ENCODE assay signal across 30 cellular contexts in genomic region chr15:55348281-55348778, GRCh38. TPM values are rescaled to one million over a fixed set of nuclear protein-coding genes. Genes with fewer than 3 reads are reported as not detected.
"Had no signal": no experiment of that assay in that cellular context is flagged by ENCODE, and none has a peak within 500 bp of the region (broad histone marks: within the 10 kb centered on the region; RNA-seq: fewer than 3 reads in every experiment).

No MANE protein-coding gene starts in this region.

- H3K4me3 Mint-ChIP-seq: activated CD4-positive, alpha-beta memory T cell treated with anti-CD3 and anti-CD28 coated beads, Interleukin-2, amount 10 ng/mL, durations not matched to agents 7 days and 5 days; activated CD4-positive, alpha-beta T cell treated with anti-CD3 and anti-CD28 coated beads, Interleukin-2, amount 10 ng/mL, durations not matched to agents 24 days and 14 days; activated naive CD4-positive, alpha-beta T cell treated with anti-CD3 and anti-CD28 coated beads, Interleukin-2, amount 50 U/mL, for 24 hours; activated naive CD8-positive, alpha-beta T cell treated with anti-CD3 and anti-CD28 coated beads, Interleukin-2, amount 50 U/mL, for 24 hours; activated T-cell treated with anti-CD3 and anti-CD28 coated beads, Interleukin-2, amount 50 U/mL, for 24 hours; central memory CD8-positive, alpha-beta T cell; dendritic cell treated with granulocyte-macrophage colony-stimulating factor and Interleukin-4, amounts not matched to agents 40 ng/mL and 50 ng/mL, for 4 days; memory B cell; natural killer cell had no signal

- H3K4me1 ChIP-seq: breast epithelium, esophagus muscularis mucosa had no signal

- H3K27me3 ChIP-seq: breast epithelium, esophagus muscularis mucosa, foreskin keratinocyte, heart left ventricle, suprapubic skin, tibial artery, upper lobe of right lung had no signal

- DNase-seq: activated CD4-positive, alpha-beta memory T cell treated with anti-CD3 and anti-CD28 coated beads, Interleukin-2, amount 10 ng/mL, durations not matched to agents 7 days and 5 days; activated CD4-positive, alpha-beta T cell treated with anti-CD3 and anti-CD28 coated beads, Interleukin-2, amount 10 ng/mL, durations not matched to agents 24 days and 14 days; activated CD8-positive, alpha-beta memory T cell treated with anti-CD3 and anti-CD28 coated beads, Interleukin-2, amount 50 U/mL, for 48 hours; activated gamma-delta T cell; activated naive CD8-positive, alpha-beta T cell treated with anti-CD3 and anti-CD28 coated beads, Interleukin-2, amount 50 U/mL, for 24 hours; activated T-cell treated with anti-CD3 and anti-CD28 coated beads, Interleukin-2, amount 50 U/mL, for 24 hours; amygdala; foreskin keratinocyte; heart left ventricle; hypothalamus; kidney; left colon; natural killer cell; posterior cingulate gyrus; right cardiac atrium; stimulated activated CD4-positive, alpha-beta T cell treated with anti-CD3 and anti-CD28 coated beads, Interleukin-15, amount 100 ng/mL, for 24 hours; stimulated activated CD4-positive, alpha-beta T cell treated with anti-CD3 and anti-CD28 coated beads, Interleukin-2, amount 100 ng/mL, for 24 hours; stimulated activated naive CD4-positive, alpha-beta T cell; T-helper 1 cell; tibial artery; upper lobe of right lung had no signal

- H3K9me3 Mint-ChIP-seq: activated CD4-positive, alpha-beta memory T cell treated with anti-CD3 and anti-CD28 coated beads, Interleukin-2, amount 10 ng/mL, durations not matched to agents 7 days and 5 days; activated CD4-positive, alpha-beta T cell treated with anti-CD3 and anti-CD28 coated beads, Interleukin-2, amount 10 ng/mL, durations not matched to agents 24 days and 14 days; activated naive CD4-positive, alpha-beta T cell treated with anti-CD3 and anti-CD28 coated beads, Interleukin-2, amount 50 U/mL, for 24 hours; activated naive CD8-positive, alpha-beta T cell treated with anti-CD3 and anti-CD28 coated beads, Interleukin-2, amount 50 U/mL, for 24 hours; activated T-cell treated with anti-CD3 and anti-CD28 coated beads, Interleukin-2, amount 50 U/mL, for 24 hours; central memory CD8-positive, alpha-beta T cell; dendritic cell treated with granulocyte-macrophage colony-stimulating factor and Interleukin-4, amounts not matched to agents 40 ng/mL and 50 ng/mL, for 4 days; memory B cell; natural killer cell had no signal

- H3K27ac Mint-ChIP-seq: activated CD4-positive, alpha-beta memory T cell treated with anti-CD3 and anti-CD28 coated beads, Interleukin-2, amount 10 ng/mL, durations not matched to agents 7 days and 5 days; activated CD4-positive, alpha-beta T cell treated with anti-CD3 and anti-CD28 coated beads, Interleukin-2, amount 10 ng/mL, durations not matched to agents 24 days and 14 days; activated naive CD4-positive, alpha-beta T cell treated with anti-CD3 and anti-CD28 coated beads, Interleukin-2, amount 50 U/mL, for 24 hours; activated naive CD8-positive, alpha-beta T cell treated with anti-CD3 and anti-CD28 coated beads, Interleukin-2, amount 50 U/mL, for 24 hours; activated T-cell treated with anti-CD3 and anti-CD28 coated beads, Interleukin-2, amount 50 U/mL, for 24 hours; dendritic cell treated with granulocyte-macrophage colony-stimulating factor and Interleukin-4, amounts not matched to agents 40 ng/mL and 50 ng/mL, for 4 days; memory B cell had no signal

- ATAC-seq: activated CD4-positive, CD25-positive, alpha-beta regulatory T cell treated with anti-CD3 and anti-CD28 coated beads, Interleukin-2, amount 50 U/mL, for 24 hours; activated naive CD8-positive, alpha-beta T cell treated with anti-CD3 and anti-CD28 coated beads, Interleukin-2, amount 50 U/mL, for 24 hours; foreskin keratinocyte; heart left ventricle; left colon; natural killer cell; right cardiac atrium; upper lobe of right lung had no signal

- H3K27ac ChIP-seq: breast epithelium, esophagus muscularis mucosa, foreskin keratinocyte, heart left ventricle, suprapubic skin, tibial artery, upper lobe of right lung, VCaP had no signal

- H3K4me1 Mint-ChIP-seq: activated CD4-positive, alpha-beta memory T cell treated with anti-CD3 and anti-CD28 coated beads, Interleukin-2, amount 10 ng/mL, durations not matched to agents 7 days and 5 days; activated CD4-positive, alpha-beta T cell treated with anti-CD3 and anti-CD28 coated beads, Interleukin-2, amount 10 ng/mL, durations not matched to agents 24 days and 14 days; activated naive CD4-positive, alpha-beta T cell treated with anti-CD3 and anti-CD28 coated beads, Interleukin-2, amount 50 U/mL, for 24 hours; activated naive CD8-positive, alpha-beta T cell treated with anti-CD3 and anti-CD28 coated beads, Interleukin-2, amount 50 U/mL, for 24 hours; central memory CD8-positive, alpha-beta T cell; memory B cell; natural killer cell had no signal

- H3K36me3 ChIP-seq: breast epithelium had no signal

- H3K9me3 ChIP-seq: breast epithelium, esophagus muscularis mucosa, heart left ventricle, suprapubic skin, tibial artery, upper lobe of right lung had no signal

- H3K36me3 Mint-ChIP-seq: natural killer cell had no signal

- H3K27me3 Mint-ChIP-seq: activated CD4-positive, alpha-beta memory T cell treated with anti-CD3 and anti-CD28 coated beads, Interleukin-2, amount 10 ng/mL, durations not matched to agents 7 days and 5 days; activated CD4-positive, alpha-beta T cell treated with anti-CD3 and anti-CD28 coated beads, Interleukin-2, amount 10 ng/mL, durations not matched to agents 24 days and 14 days; activated naive CD4-positive, alpha-beta T cell treated with anti-CD3 and anti-CD28 coated beads, Interleukin-2, amount 50 U/mL, for 24 hours; activated naive CD8-positive, alpha-beta T cell treated with anti-CD3 and anti-CD28 coated beads, Interleukin-2, amount 50 U/mL, for 24 hours; activated T-cell treated with anti-CD3 and anti-CD28 coated beads, Interleukin-2, amount 50 U/mL, for 24 hours; central memory CD8-positive, alpha-beta T cell; dendritic cell treated with granulocyte-macrophage colony-stimulating factor and Interleukin-4, amounts not matched to agents 40 ng/mL and 50 ng/mL, for 4 days; memory B cell had no signal

- H3K4me3 ChIP-seq: breast epithelium, esophagus muscularis mucosa, heart left ventricle, suprapubic skin, tibial artery, upper lobe of right lung had no signal

RNA-seq across cellular contexts. Expression of gene PIERCE2, which starts 60.0 kb away (rescaled TPM):
- total RNA-seq: activated CD4-positive, alpha-beta memory T cell treated with anti-CD3 and anti-CD28 coated beads, Interleukin-2, amount 10 ng/mL, durations not matched to agents 7 days and 5 days had no signal
